21 cellular contexts compared by ENCODE assay signal in the genomic region with DNA sequence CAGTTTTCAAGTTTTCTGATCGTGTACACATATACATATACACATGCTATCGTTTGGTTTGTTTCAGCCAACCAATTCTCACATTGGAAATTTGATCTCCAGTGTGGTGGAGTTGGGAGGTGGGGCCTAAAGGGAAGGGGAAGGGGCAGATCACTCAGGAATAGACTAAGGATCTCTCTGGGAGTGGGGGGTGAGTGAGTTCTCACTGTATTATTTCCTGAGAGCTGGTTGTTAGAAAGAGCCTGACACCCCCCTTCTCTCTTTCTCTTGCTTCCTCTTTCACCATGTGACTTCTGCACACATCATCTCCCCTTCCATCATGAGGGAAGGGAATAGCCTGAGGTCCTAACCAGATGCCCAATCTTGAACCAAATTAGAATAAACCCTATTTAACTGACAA.
"Had no signal": no experiment of that assay in that cellular context is flagged by ENCODE, and none has a peak within 500 bp of the region (broad histone marks: within the 10 kb centered on the region; RNA-seq: fewer than 3 reads in every experiment).

No MANE protein-coding gene starts in this region.

- H3K27me3 ChIP-seq: MG63 had no signal

- H3K27ac ChIP-seq: RWPE1 had no signal

- DNase-seq: IMR-90, MG63, NCI-H1092 treated with DMSO at 0.1 percent for 48 hours, NCI-H1436 treated with DMSO at 0.1 percent for 48 hours, NCI-H1694, NCI-H187 treated with DMSO at 0.1 percent for 48 hours, NCI-H2029 treated with DMSO at 0.1 percent for 48 hours, NCI-H2171 treated with DMSO at 0.1 percent for 48 hours, NCI-H345, NCI-H446 treated with DMSO at 0.1 percent for 48 hours, NCI-H510A treated with DMSO at 0.1 percent for 48 hours, NCI-H526, NCI-H774, PC-3, SHP77, SK-N-SH, SW 1271, T-cell had no signal

- ATAC-seq: HepG2, Panc1, PC-3, T-cell had no signal

- H3K9me3 ChIP-seq: MG63, SK-N-SH had no signal

- H3K4me3 ChIP-seq: MG63 had no signal
